7 cellular contexts compared by ENCODE assay signal in the genomic region with DNA sequence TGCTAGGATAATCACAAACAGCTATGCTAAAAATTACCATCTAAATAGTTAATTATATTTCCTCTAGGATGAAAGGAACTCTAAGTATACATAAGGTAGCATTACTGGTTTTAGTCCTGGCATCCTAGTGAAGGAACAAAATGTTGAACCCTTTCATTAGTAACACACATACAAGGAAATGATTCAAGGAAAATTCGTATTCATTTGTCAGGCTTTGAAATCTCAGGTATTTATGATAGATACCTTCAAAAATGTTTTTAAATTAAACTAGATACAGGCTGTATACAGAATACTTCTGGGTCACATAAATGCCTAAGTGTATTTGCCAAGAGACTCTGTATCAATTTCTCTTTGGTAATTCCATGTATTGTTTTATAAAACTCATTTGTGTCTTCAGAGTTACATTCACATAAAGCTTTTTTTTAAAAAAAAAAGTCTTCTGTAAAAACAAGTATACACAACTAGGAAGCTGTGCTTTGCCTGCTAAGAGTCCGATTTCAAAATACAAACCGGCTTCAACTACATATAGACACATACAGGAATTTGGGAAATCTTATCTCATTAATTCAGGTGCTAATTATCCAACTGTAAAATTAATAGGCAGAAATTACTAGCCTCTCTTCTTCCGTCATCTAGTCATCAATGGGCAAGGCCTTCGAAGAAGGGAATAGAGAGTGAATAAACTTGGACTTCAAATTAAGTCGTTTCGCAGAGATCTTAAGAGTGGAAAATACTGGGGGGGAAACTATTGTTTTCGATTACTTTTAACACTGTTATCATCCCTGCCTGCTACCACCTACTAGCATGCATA. TPM values are rescaled to one million over a fixed set of nuclear protein-coding genes. Genes with fewer than 3 reads are reported as not detected.
DNase-seq lines count a peak whose midpoint lies in the region; ATAC-seq and TF ChIP-seq lines count a peak whose summit lies in the region.

No MANE protein-coding gene starts in this region.

- H3K4me1 Mint-ChIP-seq in stimulated activated memory B cell treated with anti-CD40 and anti-IgM and Interleukin-4, amounts not matched to agents 10 μg/mL and 1 μg/mL and 100 μg/mL, for 72 hours, result peaks cover 39% of the 10 kb centered on the region

- no peaks in the 10 kb centered on the region for H3K9me3 ChIP-seq in HCT116 (ENCODE audit: control insufficient read depth in 1 of 2, insufficient read depth in 1 of 2, low read depth in 1 of 2, low read length in 2 of 2)
- no peaks in the 10 kb centered on the region for H3K9me3 ChIP-seq in WERI-Rb-1 (ENCODE audit: severe bottlenecking)
- no peaks in the 10 kb centered on the region for H3K9me3 ChIP-seq in hepatocyte (ENCODE audit: low read depth)

- no peak for TF ChIP-seq POLR2A in HCT116 (IDR thresholded peaks at IDR 0.05; ENCODE audit: borderline replicate concordance, extremely low read depth, insufficient read depth, insufficient read length)

- peak overlapping the region; percentile 95 for H3K27ac Mint-ChIP-seq in stimulated activated memory B cell treated with anti-CD40 and anti-IgM and Interleukin-4, amounts not matched to agents 10 μg/mL and 1 μg/mL and 100 μg/mL, for 72 hours

- BruUV-seq in HCT116 (replicated peaks; lab: Mats Ljungman, UMichigan), result TSS peak; percentile 53

- DNase-seq in HCT116 (ENCODE audit: low read depth, low spot score) (no peak), WERI-Rb-1 (no peak), hepatocyte (ENCODE audit: low spot score) (no peak), putamen (ENCODE audit: low spot score) (no peak)
- DNase-seq in activated CD4-positive, alpha-beta T cell treated with anti-CD3 and anti-CD28 coated beads, Interleukin-2, amount 50 U/mL, for 48 hours, result no peak

- H3K4me3 Mint-ChIP-seq in stimulated activated memory B cell treated with anti-CD40 and anti-IgM and Interleukin-4, amounts not matched to agents 10 μg/mL and 1 μg/mL and 100 μg/mL, for 72 hours, result peak overlapping the region; percentile 99

- peak overlapping the region; percentile 81 to 86 for H3K4me3 ChIP-seq in HCT116 (replicated peaks in 1 of 2; ENCODE audit: low read depth in 1 of 2, low read length in 2 of 2)
- H3K4me3 ChIP-seq in WERI-Rb-1 (ENCODE audit: low read depth, low read length), result peak overlapping the region; percentile 95
- peak overlapping the region; percentile 56 for H3K4me3 ChIP-seq in hepatocyte

- RAD21 ChIA-PET in HCT116 (lab: Charles Lee; ENCODE audit: low non-redundant PET in 1 of 2, low total read pairs in 2 of 2, uncharacterized antibody in 2 of 2, unreplicated experiment in 2 of 2), result no interaction called here

- TF ChIP-seq CTCF in HCT116 (IDR thresholded peaks at IDR 0.05 in 2 of 3, conservative IDR thresholded peaks at IDR 0.05 in 1 of 3; ENCODE audit: borderline replicate concordance in 1 of 3, insufficient read depth in 1 of 3, low read depth in 2 of 3, low read length in 2 of 3) (no peak), WERI-Rb-1 (IDR thresholded peaks at IDR 0.05; ENCODE audit: low read depth, low read length) (no peak), hepatocyte (IDR thresholded peaks at IDR 0.05; ENCODE audit: poor library complexity) (no peak)

- TF ChIP-seq RAD21 in HCT116 (IDR thresholded peaks at IDR 0.05; ENCODE audit: low read depth), result no peak

- peaks cover 41% of the 10 kb centered on the region for H3K79me2 ChIP-seq in HCT116 (ENCODE audit: insufficient read depth, low read length)
- H3K79me2 ChIP-seq in hepatocyte, result peaks cover 60% of the 10 kb centered on the region

- H3K9ac ChIP-seq in HCT116 (ENCODE audit: low read length), result peak overlapping the region; percentile 69

- no peaks in the 10 kb centered on the region for H3K36me3 Mint-ChIP-seq in stimulated activated memory B cell treated with anti-CD40 and anti-IgM and Interleukin-4, amounts not matched to agents 10 μg/mL and 1 μg/mL and 100 μg/mL, for 72 hours

- WGBS in hepatocyte (ENCODE audit: low lambda C conversion rate, missing lambda C conversion rate), result 12% methylated on average over 8 of the region's 8 CpGs

- H3K36me3 ChIP-seq in HCT116 (ENCODE audit: control insufficient read depth in 1 of 2, insufficient read depth in 2 of 2, low read length in 2 of 2) (no peaks in the 10 kb centered on the region; a peak in 1 of 4 replicates), WERI-Rb-1 (peaks cover 3% of the 10 kb centered on the region; the same call in 1 of the 2 replicates), hepatocyte (replicated peaks; ENCODE audit: insufficient read depth, low read depth) (no peaks in the 10 kb centered on the region)

- no peak overlapping the region for H2AFZ ChIP-seq in HCT116 (ENCODE audit: low read depth, low read length, poor library complexity, severe bottlenecking)
- H2AFZ ChIP-seq in hepatocyte, result peak overlapping the region; percentile 79

- H3K27ac ChIP-seq in HCT116 (ENCODE audit: low read depth, low read length) (no peak overlapping the region), WERI-Rb-1 (no peak overlapping the region; the same call in 1 of the 2 replicates), hepatocyte (peak overlapping the region; percentile 90)

- H3K4me2 ChIP-seq in HCT116 (ENCODE audit: low read length), result peak overlapping the region; percentile 87
- peak overlapping the region; percentile 80 for H3K4me2 ChIP-seq in hepatocyte

- H3K4me1 ChIP-seq in HCT116 (ENCODE audit: control insufficient read depth in 1 of 2, insufficient read depth in 2 of 2, low read length in 2 of 2), result peaks cover 11 to 17% of the 10 kb centered on the region in 2 experiments; a peak in 3 of 4 replicates
- H3K4me1 ChIP-seq in hepatocyte (ENCODE audit: insufficient read depth), result peaks cover 13% of the 10 kb centered on the region

- CTCF ChIA-PET in HCT116 (lab: Charles Lee), result no interaction called here

- no peak for ATAC-seq in HCT116
- no peak for ATAC-seq in stimulated activated memory B cell treated with anti-CD40 and anti-IgM and Interleukin-4, amounts not matched to agents 10 μg/mL and 1 μg/mL and 100 μg/mL, for 72 hours
- no peak for ATAC-seq in HG02571 (IDR thresholded peaks at IDR 0.05; ENCODE audit: unreplicated experiment)

- no peaks in the 10 kb centered on the region for H4K20me1 ChIP-seq in HCT116 (ENCODE audit: insufficient read depth)
- peaks cover 29% of the 10 kb centered on the region for H4K20me1 ChIP-seq in hepatocyte (ENCODE audit: insufficient read depth, poor library complexity, severe bottlenecking)

- H3K9me3 Mint-ChIP-seq in stimulated activated memory B cell treated with anti-CD40 and anti-IgM and Interleukin-4, amounts not matched to agents 10 μg/mL and 1 μg/mL and 100 μg/mL, for 72 hours, result no peaks in the 10 kb centered on the region

- POLR2A ChIA-PET in HCT116 (lab: Charles Lee), result no interaction called here

- H3K27me3 Mint-ChIP-seq in stimulated activated memory B cell treated with anti-CD40 and anti-IgM and Interleukin-4, amounts not matched to agents 10 μg/mL and 1 μg/mL and 100 μg/mL, for 72 hours, result no peaks in the 10 kb centered on the region

- H3K9me2 ChIP-seq in HCT116 (ENCODE audit: insufficient read depth), result no peaks in the 10 kb centered on the region
- H3K9me2 ChIP-seq in hepatocyte (replicated peaks; ENCODE audit: insufficient read depth), result no peaks in the 10 kb centered on the region

- H3K27me3 ChIP-seq in HCT116 (ENCODE audit: insufficient read depth, low read length) (no peaks in the 10 kb centered on the region), WERI-Rb-1 (ENCODE audit: insufficient read depth, low read depth, severe bottlenecking) (no peaks in the 10 kb centered on the region), hepatocyte (no peaks in the 10 kb centered on the region)

- intact Hi-C loops in HCT116 (cut with micrococcal nuclease), result loop anchor here (5.0 kb wide), 2 partner anchors 92 to 178 kb away; no protein-coding TSS in a partner anchor

TF ChIP-seq in HCT116, 20 proteins besides CTCF, POLR2A, EP300 and RAD21:
- no peak for TF ChIP-seq EZH2 (IDR thresholded peaks at IDR 0.05)
- TF ChIP-seq EGR1 (IDR thresholded peaks at IDR 0.05; ENCODE audit: low read depth), result no peak
- TF ChIP-seq, protein P1, sequence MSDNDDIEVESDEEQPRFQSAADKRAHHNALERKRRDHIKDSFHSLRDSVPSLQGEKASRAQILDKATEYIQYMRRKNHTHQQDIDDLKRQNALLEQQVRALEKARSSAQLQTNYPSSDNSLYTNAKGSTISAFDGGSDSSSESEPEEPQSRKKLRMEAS (IDR thresholded peaks at IDR 0.05), result no peak
- TF ChIP-seq SRF (IDR thresholded peaks at IDR 0.05; ENCODE audit: low read depth), result no peak
- no peak for TF ChIP-seq SP1 (IDR thresholded peaks at IDR 0.05; ENCODE audit: low read depth)

RNA-seq across cellular contexts. Expression of gene SECISBP2L, which starts 1.3 kb away (rescaled TPM):
- total RNA-seq in HCT116 (2021; ENCODE audit: unreplicated experiment), result 22.9 TPM
- 4.1 and 4.5 TPM in 2 replicates for polyA plus RNA-seq in HCT116 (2012)
- 34.0 and 41.7 TPM in 2 replicates for total RNA-seq in hepatocyte
- polyA plus RNA-seq in hepatocyte, result 12.0 and 18.4 TPM in 2 replicates
